Comparison of ENCODE assay signal across 1 cellular context in genomic region chr6:35312076-35312762, GRCh38.
TF ChIP-seq lines count a peak whose summit lies in the region.

No MANE protein-coding gene starts in this region.

TF ChIP-seq in GM23338, 12 proteins besides CTCF, POLR2A, EP300 and RAD21 (continued from another document):
- TF ChIP-seq ZNF114 (CRISPR knock-in tag; IDR thresholded peaks at IDR 0.05): no peak
- no peak for TF ChIP-seq EZH2phosphoT487 (IDR thresholded peaks at IDR 0.05; ENCODE audit: unreplicated experiment)
- TF ChIP-seq ZNF462 (CRISPR knock-in tag; IDR thresholded peaks at IDR 0.05): no peak
- no peak for TF ChIP-seq POLR2AphosphoS5 (IDR thresholded peaks at IDR 0.05; ENCODE audit: low read depth)
- TF ChIP-seq ETS1 (IDR thresholded peaks at IDR 0.05): no peak
